9 cellular contexts compared by ENCODE assay signal in genomic region chr19:12891553-12892021, GRCh38. TPM values are rescaled to one million over a fixed set of nuclear protein-coding genes. Genes with fewer than 3 reads are reported as not detected.
DNase-seq lines count a peak whose midpoint lies in the region; ATAC-seq and TF ChIP-seq lines count a peak whose summit lies in the region.
"Had no signal": no experiment of that assay in that cellular context is flagged by ENCODE, and none has a peak within 500 bp of the region (broad histone marks: within the 10 kb centered on the region; RNA-seq: fewer than 3 reads in every experiment).

No MANE protein-coding gene starts in this region.

- peak overlapping the region; percentile 98 for H3K4me3 ChIP-seq in SK-N-MC
- H3K4me3 ChIP-seq in fibroblast of the aortic adventitia (ENCODE audit: low read depth, low read length): peak overlapping the region; percentile 94
- H3K4me3 ChIP-seq in gastrocnemius medialis: peak overlapping the region; percentile 79 to 98 (median 84)

- no peaks in the 10 kb centered on the region for H3K9me3 ChIP-seq in SK-N-MC (ENCODE audit: low read depth, low read length)
- H3K9me3 ChIP-seq in gastrocnemius medialis: no peaks in the 10 kb centered on the region

- no peaks in the 10 kb centered on the region for H3K27me3 ChIP-seq in gastrocnemius medialis

- intact Hi-C loops in gastrocnemius medialis (cut with DNase I; ENCODE audit: low total_unique reads): loop anchor here (1.0 kb wide), 1 partner anchor 42 kb away; the partner anchor contains the start of gene FARSA

- peaks cover 10 to 15% of the 10 kb centered on the region in 2 donors for H3K4me1 ChIP-seq in gastrocnemius medialis

- TF ChIP-seq POLR2A in gastrocnemius medialis (IDR thresholded peaks at IDR 0.05): no peak

- DNase-seq in SK-N-MC (ENCODE audit: low read depth, low spot score) (no peak), fibroblast of the aortic adventitia (ENCODE audit: low read depth) (no peak), gastrocnemius medialis (peak in 1 of 2 donors; percentile 50), GM19240 (ENCODE audit: insufficient read length, low spot score) (no peak), NCI-H510A (lab: John Stamatoyannopoulos, UW) (no peak)

- no peak for TF ChIP-seq CTCF in fibroblast of the aortic adventitia (IDR thresholded peaks at IDR 0.05; ENCODE audit: insufficient read depth, low read length)
- no peak for TF ChIP-seq CTCF in gastrocnemius medialis (IDR thresholded peaks at IDR 0.05 in 4 of 5, conservative IDR thresholded peaks at IDR 0.05 in 1 of 5)

- H3K27ac ChIP-seq in SK-N-MC (no peak overlapping the region), gastrocnemius medialis (peak overlapping the region; percentile 83 to 96 (median 88))

- H3K36me3 ChIP-seq in SK-N-MC (ENCODE audit: insufficient read depth, low read length) (no peaks in the 10 kb centered on the region), gastrocnemius medialis (peaks cover 0 to 37% of the 10 kb centered on the region in 2 donors)

- in situ Hi-C loops in gastrocnemius medialis (cut with MboI; ENCODE audit: low sequenced_read_pairs in 4 of 4): no loop called here

- H3K9ac ChIP-seq in SK-N-MC (ENCODE audit: insufficient read length): peak overlapping the region; percentile 83

- ATAC-seq in GM18868 (IDR thresholded peaks at IDR 0.05; ENCODE audit: unreplicated experiment) (peak; percentile 3), gastrocnemius medialis (no peak), HG03520 (IDR thresholded peaks at IDR 0.05; ENCODE audit: unreplicated experiment) (no peak), GM21717 (IDR thresholded peaks at IDR 0.05; ENCODE audit: unreplicated experiment) (no peak)

RNA-seq across cellular contexts. Expression of gene GCDH, which starts 0.6 kb away (rescaled TPM):
- 20.5 and 24.4 TPM in 2 replicates for total RNA-seq in fibroblast of the aortic adventitia (ENCODE audit: low replicate concordance)
- total RNA-seq in gastrocnemius medialis: 10 to 100 TPM; 35.6 to 83.8 (median 54.1) TPM

RNA-seq across cellular contexts. Expression of gene KLF1, which starts 4.6 kb away (rescaled TPM):
- total RNA-seq in fibroblast of the aortic adventitia (ENCODE audit: low replicate concordance) (not detected in 2 replicates), gastrocnemius medialis (not detected)
- total RNA-seq: HT1080 had no signal

RNA-seq across cellular contexts. Expression of gene DNASE2, which starts 10.3 kb away (rescaled TPM):
- total RNA-seq in fibroblast of the aortic adventitia (ENCODE audit: low replicate concordance) (22.7 and 23.4 TPM in 2 replicates), gastrocnemius medialis (10 to 100 TPM; 11.9 to 44.3 (median 15.4) TPM)

RNA-seq across cellular contexts. Expression of gene SYCE2, which starts 27.5 kb away (rescaled TPM):
- total RNA-seq in fibroblast of the aortic adventitia (ENCODE audit: low replicate concordance) (0.54 TPM in 1 of 2 replicates, not detected in the other), gastrocnemius medialis (not detected)

RNA-seq across cellular contexts. Expression of gene FARSA, which starts 41.9 kb away (rescaled TPM):
- 39.1 and 44.3 TPM in 2 replicates for total RNA-seq in fibroblast of the aortic adventitia (ENCODE audit: low replicate concordance)
- 10 to 100 TPM; 40.7 to 68.8 (median 62.3) TPM for total RNA-seq in gastrocnemius medialis
